In genomic region chr3:172182797-172183196, GRCh38 we compare ENCODE assay signal across 19 cellular contexts.
A peak's percentile ranks its signal among the peaks of the same experiment; 100 is the strongest.
DNase-seq lines count a peak whose midpoint lies in the region; ATAC-seq and TF ChIP-seq lines count a peak whose summit lies in the region.
"Had no signal": no experiment of that assay in that cellular context is flagged by ENCODE, and none has a peak within 500 bp of the region (broad histone marks: within the 10 kb centered on the region; RNA-seq: fewer than 3 reads in every experiment).

No MANE protein-coding gene starts in this region.

- H3K9me3 ChIP-seq in HEK293 (ENCODE audit: control insufficient read depth, insufficient read depth, low read depth, low read length), result no peaks in the 10 kb centered on the region
- H3K9me3 ChIP-seq in MG63, result no peaks in the 10 kb centered on the region
- H3K9me3 ChIP-seq: right atrium auricular region, testis had no signal

- CTCF ChIA-PET in HEK293 (lab: Yijun Ruan, JAX), result interaction anchor here (0.5 to 0.9 kb wide), 3 partner anchors 8 to 48 kb away, joined by 3 to 6 read pairs (median 4); no protein-coding TSS in a partner anchor

- peak overlapping the region; percentile 8 for H3K27ac Mint-ChIP-seq in activated T-helper 2 cell treated with anti-CD3 and anti-CD28 coated beads, Interferon-gamma antibody, Interleukin-2, Interleukin-4, amounts not matched to agents 10 μg/mL and 5 μg/mL and 100 μg/mL, durations not matched to agents 14 hours and 24 hours and 36 hours
- peak overlapping the region; percentile 65 to 89 (median 87) for H3K27ac Mint-ChIP-seq in immature natural killer cell
- H3K27ac Mint-ChIP-seq: T-helper 1 cell treated with Interleukin-12 subunit alpha and Interleukin-12 subunit beta and Interleukin-4 antibody, amounts not matched to agents 30 μg/mL and 1 μg/mL, for 36 hours had no signal

- no peak overlapping the region for H3K4me3 Mint-ChIP-seq in activated T-helper 2 cell treated with anti-CD3 and anti-CD28 coated beads, Interferon-gamma antibody, Interleukin-2, Interleukin-4, amounts not matched to agents 10 μg/mL and 5 μg/mL and 100 μg/mL, durations not matched to agents 14 hours and 24 hours and 36 hours (ENCODE audit: low read depth)
- H3K4me3 Mint-ChIP-seq in immature natural killer cell, result peak overlapping the region in 3 of 5 donors; percentile 61 to 73 (median 66)
- H3K4me3 Mint-ChIP-seq: stimulated activated effector memory CD8-positive, alpha-beta T cell treated with anti-CD3 and anti-CD28 coated beads, Interleukin-12 subunit alpha, Interleukin-12 subunit beta, amount 100 ng/mL, for 72 hours; T-helper 1 cell treated with Interleukin-12 subunit alpha and Interleukin-12 subunit beta and Interleukin-4 antibody, amounts not matched to agents 30 μg/mL and 1 μg/mL, for 36 hours had no signal

- no peak overlapping the region for H3K27ac ChIP-seq in HEK293 (ENCODE audit: extremely low read depth, low read depth, low read length)
- H3K27ac ChIP-seq: right atrium auricular region, testis, VCaP had no signal

- H3K36me3 ChIP-seq in HEK293 (ENCODE audit: control insufficient read depth in 2 of 2, insufficient read depth in 1 of 2, low read length in 2 of 2) (no peaks in the 10 kb centered on the region), MG63 (peaks cover 14% of the 10 kb centered on the region)
- H3K36me3 ChIP-seq: right atrium auricular region had no signal

- peaks cover 15% of the 10 kb centered on the region for H3K4me1 Mint-ChIP-seq in activated T-helper 2 cell treated with anti-CD3 and anti-CD28 coated beads, Interferon-gamma antibody, Interleukin-2, Interleukin-4, amounts not matched to agents 10 μg/mL and 5 μg/mL and 100 μg/mL, durations not matched to agents 14 hours and 24 hours and 36 hours (ENCODE audit: low read depth)
- peaks cover 70 to 93% of the 10 kb centered on the region in 2 donors for H3K4me1 Mint-ChIP-seq in immature natural killer cell

- POLR2A ChIA-PET in HEK293 (lab: Yijun Ruan, JAX), result no interaction called here

- H3K27me3 ChIP-seq in MG63, result no peaks in the 10 kb centered on the region
- H3K27me3 ChIP-seq: right atrium auricular region, testis had no signal

- no peaks in the 10 kb centered on the region for H3K4me1 ChIP-seq in HEK293 (ENCODE audit: control insufficient read depth, insufficient read depth, low read length)

- H3K27me3 Mint-ChIP-seq in activated T-helper 2 cell treated with anti-CD3 and anti-CD28 coated beads, Interferon-gamma antibody, Interleukin-2, Interleukin-4, amounts not matched to agents 10 μg/mL and 5 μg/mL and 100 μg/mL, durations not matched to agents 14 hours and 24 hours and 36 hours (ENCODE audit: low read depth), result no peaks in the 10 kb centered on the region
- H3K27me3 Mint-ChIP-seq in immature natural killer cell (ENCODE audit: low read depth in 3 of 3), result peaks cover 0 to 2% (median 1%) of the 10 kb centered on the region in 3 donors

- H3K4me3 ChIP-seq in HEK293 (ENCODE audit: low read depth, low read length), result no peak overlapping the region
- H3K4me3 ChIP-seq in MG63, result no peak overlapping the region
- H3K4me3 ChIP-seq: right atrium auricular region, testis had no signal

- DNase-seq in activated T-helper 2 cell treated with anti-CD3 and anti-CD28 coated beads, Interferon-gamma antibody, Interleukin-2, Interleukin-4, amounts not matched to agents 10 μg/mL and 5 μg/mL and 100 μg/mL, durations not matched to agents 14 hours and 24 hours and 36 hours (ENCODE audit: low spot score), result no peak
- DNase-seq in immature natural killer cell (no peak), retina (peak; percentile 20), NCI-H2196 treated with DMSO at 0.1 percent for 48 hours (lab: John Stamatoyannopoulos, UW; ENCODE audit: unreplicated experiment) (no peak), left lobe of liver (ENCODE audit: low spot score) (no peak), MG63 (no peak)
- DNase-seq: activated CD8-positive, alpha-beta memory T cell treated with anti-CD3 and anti-CD28 coated beads, Interleukin-2, amount 50 U/mL, for 48 hours; activated gamma-delta T cell; amniotic stem cell; hippocampal formation; NCI-H2029; NCI-H446; SHP77 treated with DMSO at 0.1 percent for 48 hours; testis had no signal

- peaks cover 3% of the 10 kb centered on the region for H3K36me3 Mint-ChIP-seq in activated T-helper 2 cell treated with anti-CD3 and anti-CD28 coated beads, Interferon-gamma antibody, Interleukin-2, Interleukin-4, amounts not matched to agents 10 μg/mL and 5 μg/mL and 100 μg/mL, durations not matched to agents 14 hours and 24 hours and 36 hours (ENCODE audit: low read depth)
- peaks cover 0 to 7% (median 3%) of the 10 kb centered on the region in 3 donors for H3K36me3 Mint-ChIP-seq in immature natural killer cell

- intact Hi-C loops in activated T-helper 2 cell treated with anti-CD3 and anti-CD28 coated beads, Interferon-gamma antibody, Interleukin-2, Interleukin-4, amounts not matched to agents 10 μg/mL and 5 μg/mL and 100 μg/mL, durations not matched to agents 14 hours and 24 hours and 36 hours (cut with micrococcal nuclease), result no loop called here

- no peak for ATAC-seq in left lobe of liver

- no peak for TF ChIP-seq CTCF in HEK293 (tag by site-specific recombination; IDR thresholded peaks at IDR 0.05)

- no peaks in the 10 kb centered on the region for H3K9me3 Mint-ChIP-seq in activated T-helper 2 cell treated with anti-CD3 and anti-CD28 coated beads, Interferon-gamma antibody, Interleukin-2, Interleukin-4, amounts not matched to agents 10 μg/mL and 5 μg/mL and 100 μg/mL, durations not matched to agents 14 hours and 24 hours and 36 hours
- H3K9me3 Mint-ChIP-seq in immature natural killer cell, result no peaks in the 10 kb centered on the region
- H3K9me3 Mint-ChIP-seq: stimulated activated effector memory CD8-positive, alpha-beta T cell treated with anti-CD3 and anti-CD28 coated beads, Interleukin-12 subunit alpha, Interleukin-12 subunit beta, amount 100 ng/mL, for 72 hours had no signal

TF ChIP-seq in HEK293, 187 proteins besides CTCF, POLR2A, EP300 and RAD21:
- TF ChIP-seq PRDM1 (tag by site-specific recombination; IDR thresholded peaks at IDR 0.05) (peak; percentile 64; the same call in 1 of the 2 replicates), ZNF146 (tag by site-specific recombination; IDR thresholded peaks at IDR 0.05) (no peak)
TF ChIP-seq in HEK293: peak in this region for 1.
